ENCODE assay signal across 32 cellular contexts in genomic region chr11:77205467-77206263, GRCh38.
A peak's percentile ranks its signal among the peaks of the same experiment; 100 is the strongest.
DNase-seq lines count a peak whose midpoint lies in the region; ATAC-seq and TF ChIP-seq lines count a peak whose summit lies in the region.
"Had no signal": no experiment of that assay in that cellular context is flagged by ENCODE, and none has a peak within 500 bp of the region (broad histone marks: within the 10 kb centered on the region; RNA-seq: fewer than 3 reads in every experiment).

No MANE protein-coding gene starts in this region.

- H3K27ac Mint-ChIP-seq in natural killer cell treated with Interleukin-12 subunit alpha and Interleukin-12 subunit beta and Interleukin-15 and Interleukin-18, amount 100 ng/mL, for 72 hours, result no peak overlapping the region
- H3K27ac Mint-ChIP-seq in natural killer cell, result no peak overlapping the region
- H3K27ac Mint-ChIP-seq: activated naive CD4-positive, alpha-beta T cell treated with anti-CD3 and anti-CD28 coated beads, Interleukin-2, amount 50 U/mL, for 24 hours; CD4-positive, alpha-beta T cell had no signal

- no peak for TF ChIP-seq CTCF in SK-N-SH (IDR thresholded peaks at IDR 0.05)
- TF ChIP-seq CTCF in natural killer cell (IDR thresholded peaks at IDR 0.05), result no peak
- TF ChIP-seq CTCF in osteoblast (IDR thresholded peaks at IDR 0.05; ENCODE audit: extremely low read depth, low read depth, low read length), result no peak

- TF ChIP-seq EP300 in SK-N-SH (IDR thresholded peaks at IDR 0.05; ENCODE audit: borderline replicate concordance in 1 of 2, low read depth in 1 of 2, low read length in 1 of 2), result no peak

- H3K79me2 ChIP-seq in SK-N-SH (ENCODE audit: insufficient read depth), result no peaks in the 10 kb centered on the region
- H3K79me2 ChIP-seq in osteoblast (ENCODE audit: insufficient read depth, low read length), result no peaks in the 10 kb centered on the region

- H2AFZ ChIP-seq in SK-N-SH (ENCODE audit: low read depth) (no peak overlapping the region), osteoblast (ENCODE audit: low read length) (no peak overlapping the region)

- H4K20me1 ChIP-seq in SK-N-SH (ENCODE audit: insufficient read depth), result no peaks in the 10 kb centered on the region
- no peaks in the 10 kb centered on the region for H4K20me1 ChIP-seq in osteoblast (ENCODE audit: insufficient read depth, low read length)

- H3K36me3 ChIP-seq in SK-N-SH (replicated peaks in 1 of 2; ENCODE audit: control insufficient read depth in 1 of 2, insufficient read depth in 2 of 2, low read length in 1 of 2) (no peaks in the 10 kb centered on the region), osteoblast (ENCODE audit: insufficient read depth, low read length) (no peaks in the 10 kb centered on the region)
- H3K36me3 ChIP-seq: ascending aorta, gastrocnemius medialis, MG63, ovary, upper lobe of left lung had no signal

- H3K9ac ChIP-seq in SK-N-SH, result no peak overlapping the region

- H3K4me1 ChIP-seq in SK-N-SH (ENCODE audit: control insufficient read depth in 1 of 2, insufficient read depth in 2 of 2, low read depth in 1 of 2, low read length in 1 of 2) (no peaks in the 10 kb centered on the region), osteoblast (ENCODE audit: insufficient read depth, low read length) (no peaks in the 10 kb centered on the region)
- H3K4me1 ChIP-seq: ascending aorta, gastrocnemius medialis, upper lobe of left lung had no signal

- WGBS in SK-N-SH (ENCODE audit: low lambda C conversion rate), result 87% methylated on average over 11 of the region's 30 CpGs

- H3K27ac ChIP-seq in SK-N-SH (ENCODE audit: low read depth in 2 of 2, low read length in 1 of 2), result no peak overlapping the region
- no peak overlapping the region for H3K27ac ChIP-seq in osteoblast (ENCODE audit: low read depth, low read length)
- H3K27ac ChIP-seq: 22Rv1, ascending aorta, gastrocnemius medialis, ovary, upper lobe of left lung had no signal

- H3K9me3 ChIP-seq in SK-N-SH (no peaks in the 10 kb centered on the region), osteoblast (ENCODE audit: low read depth, low read length) (no peaks in the 10 kb centered on the region)
- H3K9me3 ChIP-seq: ascending aorta, gastrocnemius medialis, MG63, ovary, upper lobe of left lung had no signal

- H3K4me2 ChIP-seq in SK-N-SH (no peak overlapping the region), osteoblast (ENCODE audit: insufficient read depth, low read length) (no peak overlapping the region)

- H3K4me3 ChIP-seq in SK-N-SH (ENCODE audit: low read depth in 2 of 2, low read length in 1 of 2) (no peak overlapping the region), osteoblast (ENCODE audit: insufficient read depth, low read length) (no peak overlapping the region)
- H3K4me3 ChIP-seq: ascending aorta, gastrocnemius medialis, MG63, ovary, upper lobe of left lung had no signal

- intact Hi-C loops in natural killer cell (cut with micrococcal nuclease), result no loop called here

- DNase-seq in SK-N-SH, result peak; percentile 23
- peak; percentile 49 for DNase-seq in natural killer cell treated with Interleukin-12 subunit alpha and Interleukin-12 subunit beta and Interleukin-15 and Interleukin-18, amount 100 ng/mL, for 72 hours (ENCODE audit: low spot score)
- DNase-seq in natural killer cell, result no peak
- DNase-seq in osteoblast (ENCODE audit: insufficient read length, low spot score, missing footprints), result peak; percentile 49
- DNase-seq in cerebellar nuclear complex (lab: John Stamatoyannopoulos, UW), result no peak
- DNase-seq: activated CD4-positive, alpha-beta T cell treated with anti-CD3 and anti-CD28 coated beads for 4 hours; caudate nucleus; dermis blood vessel endothelial cell; gastrocnemius medialis; hypothalamus; KG1; left ventricle myocardium superior; MG63; midbrain; naive thymus-derived CD4-positive, alpha-beta T cell; NCI-H1417; NCI-H2081 treated with DMSO at 0.1 percent for 48 hours; NCI-H226; NCI-H748 treated with DMSO at 0.1 percent for 48 hours; retina; stimulated activated CD4-positive, alpha-beta T cell treated with anti-CD3 and anti-CD28 coated beads, Interleukin-2, amount 100 ng/mL, for 48 hours; substantia nigra had no signal

- no peak overlapping the region for H3K4me3 Mint-ChIP-seq in natural killer cell treated with Interleukin-12 subunit alpha and Interleukin-12 subunit beta and Interleukin-15 and Interleukin-18, amount 100 ng/mL, for 72 hours
- no peak overlapping the region for H3K4me3 Mint-ChIP-seq in natural killer cell
- H3K4me3 Mint-ChIP-seq: activated naive CD4-positive, alpha-beta T cell treated with anti-CD3 and anti-CD28 coated beads, Interleukin-2, amount 50 U/mL, for 24 hours; CD4-positive, alpha-beta T cell; naive thymus-derived CD4-positive, alpha-beta T cell had no signal

- H3K9me2 ChIP-seq in SK-N-SH, result no peaks in the 10 kb centered on the region

- H3K27me3 ChIP-seq in SK-N-SH (ENCODE audit: insufficient read depth) (no peaks in the 10 kb centered on the region), osteoblast (ENCODE audit: insufficient read depth, low read length) (no peaks in the 10 kb centered on the region)
- H3K27me3 ChIP-seq: ascending aorta, gastrocnemius medialis, MG63, ovary, upper lobe of left lung had no signal

- H3K27me3 Mint-ChIP-seq in natural killer cell treated with Interleukin-12 subunit alpha and Interleukin-12 subunit beta and Interleukin-15 and Interleukin-18, amount 100 ng/mL, for 72 hours, result no peaks in the 10 kb centered on the region
- no peaks in the 10 kb centered on the region for H3K27me3 Mint-ChIP-seq in natural killer cell (ENCODE audit: low read depth in 2 of 2)
- H3K27me3 Mint-ChIP-seq: activated naive CD4-positive, alpha-beta T cell treated with anti-CD3 and anti-CD28 coated beads, Interleukin-2, amount 50 U/mL, for 24 hours; CD4-positive, alpha-beta T cell; naive thymus-derived CD4-positive, alpha-beta T cell had no signal

- H3K4me1 Mint-ChIP-seq in natural killer cell treated with Interleukin-12 subunit alpha and Interleukin-12 subunit beta and Interleukin-15 and Interleukin-18, amount 100 ng/mL, for 72 hours (ENCODE audit: low read depth in 2 of 2), result peaks cover 0 to 5% of the 10 kb centered on the region in 2 donors
- H3K4me1 Mint-ChIP-seq in natural killer cell, result no peaks in the 10 kb centered on the region
- H3K4me1 Mint-ChIP-seq: activated naive CD4-positive, alpha-beta T cell treated with anti-CD3 and anti-CD28 coated beads, Interleukin-2, amount 50 U/mL, for 24 hours had no signal

- CTCF ChIA-PET in SK-N-SH (lab: Yijun Ruan, JAX), result interaction anchor here (1.1 to 2.2 kb wide), 4 partner anchors 16 to 343 kb away, joined by 3 to 8 read pairs (median 5); partner anchors contain the start of gene MYO7A

- POLR2A ChIA-PET in SK-N-SH (lab: Yijun Ruan, JAX), result no interaction called here

- H3K9me3 Mint-ChIP-seq in natural killer cell treated with Interleukin-12 subunit alpha and Interleukin-12 subunit beta and Interleukin-15 and Interleukin-18, amount 100 ng/mL, for 72 hours, result no peaks in the 10 kb centered on the region
- no peaks in the 10 kb centered on the region for H3K9me3 Mint-ChIP-seq in natural killer cell
- H3K9me3 Mint-ChIP-seq: activated naive CD4-positive, alpha-beta T cell treated with anti-CD3 and anti-CD28 coated beads, Interleukin-2, amount 50 U/mL, for 24 hours; CD4-positive, alpha-beta T cell; naive thymus-derived CD4-positive, alpha-beta T cell had no signal

- TF ChIP-seq RAD21 in SK-N-SH (IDR thresholded peaks at IDR 0.05; ENCODE audit: low read length), result no peak

- ATAC-seq in SK-N-SH treated with all-trans-retinoic acid at 6 μM for 48 hours, result no peak
- ATAC-seq in natural killer cell treated with Interleukin-12 subunit alpha and Interleukin-12 subunit beta and Interleukin-15 and Interleukin-18, amount 100 ng/mL, for 72 hours, result no peak
- ATAC-seq in natural killer cell, result no peak
- ATAC-seq in HG03135 (IDR thresholded peaks at IDR 0.05; ENCODE audit: unreplicated experiment), result no peak
- ATAC-seq in GM18867 (IDR thresholded peaks at IDR 0.05; ENCODE audit: unreplicated experiment), result no peak
- ATAC-seq: gastrocnemius medialis; HCT116; left ventricle myocardium superior; naive thymus-derived CD4-positive, alpha-beta T cell had no signal

- no peaks in the 10 kb centered on the region for H3K36me3 Mint-ChIP-seq in natural killer cell treated with Interleukin-12 subunit alpha and Interleukin-12 subunit beta and Interleukin-15 and Interleukin-18, amount 100 ng/mL, for 72 hours
- H3K36me3 Mint-ChIP-seq in natural killer cell, result no peaks in the 10 kb centered on the region
- H3K36me3 Mint-ChIP-seq: activated naive CD4-positive, alpha-beta T cell treated with anti-CD3 and anti-CD28 coated beads, Interleukin-2, amount 50 U/mL, for 24 hours; naive thymus-derived CD4-positive, alpha-beta T cell had no signal

- H3F3A ChIP-seq in SK-N-SH (replicated peaks; ENCODE audit: insufficient read depth), result no peaks in the 10 kb centered on the region

TF ChIP-seq in SK-N-SH, 30 proteins besides CTCF, POLR2A, EP300 and RAD21 (continues in another document):
- no peak for TF ChIP-seq MEF2A (IDR thresholded peaks at IDR 0.05; ENCODE audit: borderline replicate concordance, low read depth)
- no peak for TF ChIP-seq MXI1 (IDR thresholded peaks at IDR 0.05; ENCODE audit: low read depth, low read length)

TF ChIP-seq in SK-N-SH treated with all-trans-retinoic acid at 6 μM for 48 hours, 23 proteins besides CTCF, POLR2A, EP300 and RAD21:
- TF ChIP-seq TSHZ2 (CRISPR knock-in tag; IDR thresholded peaks at IDR 0.05) (no peak), ESRRG (CRISPR knock-in tag; IDR thresholded peaks at IDR 0.05) (no peak), PPARA (CRISPR knock-in tag; IDR thresholded peaks at IDR 0.05; ENCODE audit: borderline replicate concordance) (no peak), ZFP3 (CRISPR knock-in tag; IDR thresholded peaks at IDR 0.05) (no peak)

Comparison
In these comparisons a context has a peak if more than half of its experiments do, and no peak if none do; other contexts are left out.
1. DNase-seq: peak in SK-N-SH (single experiment), natural killer cell treated with Interleukin-12 subunit alpha and Interleukin-12 subunit beta and Interleukin-15 and Interleukin-18, amount 100 ng/mL, for 72 hours (single experiment) and osteoblast (single experiment); none in natural killer cell (single experiment) and cerebellar nuclear complex (0 of 2).